In genomic region chr3:128950223-128950938, GRCh38 we compare ENCODE assay signal across 8 cellular contexts. TPM values are rescaled to one million over a fixed set of nuclear protein-coding genes. Genes with fewer than 3 reads are reported as not detected.
A peak's percentile ranks its signal among the peaks of the same experiment; 100 is the strongest.
DNase-seq lines count a peak whose midpoint lies in the region; ATAC-seq, FAIRE-seq and TF ChIP-seq lines count a peak whose summit lies in the region.

No MANE protein-coding gene starts in this region.

- no peaks in the 10 kb centered on the region for H3K4me1 Mint-ChIP-seq in T-helper 2 cell treated with Interferon-gamma antibody and Interleukin-4, amounts not matched to agents 5 μg/mL and 100 μg/mL, for 36 hours (ENCODE audit: low read depth)

- H3K27ac ChIP-seq in thyroid gland (no peak overlapping the region), coronary artery (no peak overlapping the region)

- WGBS in thyroid gland, 2 donors: 64 to 72% methylated on average over 14 to 15 of the region's 15 CpGs

- no peak for FAIRE-seq in GM12892 (lab: Jason Lieb, UNC)

- no peaks in the 10 kb centered on the region for H3K36me3 Mint-ChIP-seq in T-helper 2 cell treated with Interferon-gamma antibody and Interleukin-4, amounts not matched to agents 5 μg/mL and 100 μg/mL, for 36 hours (ENCODE audit: low read depth)

- H3K27me3 Mint-ChIP-seq in T-helper 2 cell treated with Interferon-gamma antibody and Interleukin-4, amounts not matched to agents 5 μg/mL and 100 μg/mL, for 36 hours (ENCODE audit: low read depth): peaks cover 6% of the 10 kb centered on the region

- ATAC-seq in left ventricle myocardium superior (peak; percentile 54), left colon (no peak)

- H3K4me3 ChIP-seq in thyroid gland (replicated peaks in 1 of 3) (no peak overlapping the region), coronary artery (no peak overlapping the region)

- DNase-seq in COR-L47 (lab: John Stamatoyannopoulos, UW) (peak; percentile 50), HT-29 (ENCODE audit: low spot score) (peak; percentile 77), left ventricle myocardium superior (no peak), thyroid gland (no peak), GM12892 (ENCODE audit: insufficient read length) (no peak), left colon (no peak), coronary artery (ENCODE audit: low spot score) (no peak)
- peak; percentile 16 for DNase-seq in T-helper 2 cell treated with Interferon-gamma antibody and Interleukin-4, amounts not matched to agents 5 μg/mL and 100 μg/mL, for 36 hours (ENCODE audit: low spot score)

- H3K9me3 ChIP-seq in thyroid gland: no peaks in the 10 kb centered on the region

- no peaks in the 10 kb centered on the region for H3K9me3 Mint-ChIP-seq in T-helper 2 cell treated with Interferon-gamma antibody and Interleukin-4, amounts not matched to agents 5 μg/mL and 100 μg/mL, for 36 hours

- TF ChIP-seq CTCF in thyroid gland (IDR thresholded peaks at IDR 0.05) (no peak), coronary artery (IDR thresholded peaks at IDR 0.05) (no peak)

- H3K27me3 ChIP-seq in thyroid gland: no peaks in the 10 kb centered on the region

- intact Hi-C loops in left ventricle myocardium superior (cut with micrococcal nuclease) (no loop called here), thyroid gland (cut with DNase I) (no loop called here), left colon (cut with DNase I, micrococcal nuclease) (no loop called here)

- H3K36me3 ChIP-seq in thyroid gland: no peaks in the 10 kb centered on the region

- no peak for TF ChIP-seq POLR2A in thyroid gland (IDR thresholded peaks at IDR 0.05)
- no peak for TF ChIP-seq POLR2A in GM12892 (IDR thresholded peaks at IDR 0.05; ENCODE audit: low read depth, low read length)

- H3K27ac Mint-ChIP-seq in T-helper 2 cell treated with Interferon-gamma antibody and Interleukin-4, amounts not matched to agents 5 μg/mL and 100 μg/mL, for 36 hours: no peak overlapping the region

- H3K4me3 Mint-ChIP-seq in T-helper 2 cell treated with Interferon-gamma antibody and Interleukin-4, amounts not matched to agents 5 μg/mL and 100 μg/mL, for 36 hours: no peak overlapping the region

- H3K4me1 ChIP-seq in thyroid gland: no peaks in the 10 kb centered on the region

RNA-seq across cellular contexts. Expression of gene CFAP92, which starts 43.5 kb away (rescaled TPM):
- 0.13 and 0.74 TPM in 2 replicates for total RNA-seq in HT-29 (2014; rRNA removed; shearing (Covaris generic))
- 0.27 TPM for total RNA-seq in left ventricle myocardium superior
- total RNA-seq in thyroid gland: 1 to 10 TPM in 1 of 4 donors, under 1 TPM in 3; 0.40 to 2.5 (median 0.57) TPM
- not detected for polyA plus RNA-seq in GM12892 (2012; ENCODE audit: missing spikeins)
- total RNA-seq in left colon: 1 to 10 TPM; 2.1 to 2.9 TPM

RNA-seq across cellular contexts. Expression of gene EFCC1, which starts 50.7 kb away (rescaled TPM):
- 0.25 TPM in 1 of 2 replicates, not detected in the other for total RNA-seq in HT-29 (2014; rRNA removed; shearing (Covaris generic))
- 3.0 TPM for total RNA-seq in left ventricle myocardium superior
- total RNA-seq in thyroid gland: 10 to 100 TPM in 2 of 4 donors, 1 to 10 TPM in 2; 3.6 to 16.8 (median 9.9) TPM
- not detected for polyA plus RNA-seq in GM12892 (2012; ENCODE audit: missing spikeins)
- 1 to 10 TPM; 1.7 to 3.7 TPM for total RNA-seq in left colon

Comparison
In these comparisons a context has a peak if more than half of its experiments do, and no peak if none do; other contexts are left out.
1. DNase-seq: peak in COR-L47 (single experiment), HT-29 (single experiment) and T-helper 2 cell treated with Interferon-gamma antibody and Interleukin-4, amounts not matched to agents 5 μg/mL and 100 μg/mL, for 36 hours (single experiment); none in left ventricle myocardium superior (single experiment), thyroid gland (0 of 2), GM12892 (single experiment), left colon (0 of 2) and coronary artery (single experiment).